Comparison of ENCODE assay signal across 11 cellular contexts in genomic region chr12:104741497-104742367, GRCh38.
DNase-seq lines count a peak whose midpoint lies in the region; ATAC-seq, FAIRE-seq and TF ChIP-seq lines count a peak whose summit lies in the region.
"Had no signal": no experiment of that assay in that cellular context is flagged by ENCODE, and none has a peak within 500 bp of the region (broad histone marks: within the 10 kb centered on the region; RNA-seq: fewer than 3 reads in every experiment).

No MANE protein-coding gene starts in this region.

- peak overlapping the region; percentile 50 for H3K18ac ChIP-seq in neuronal stem cell (ENCODE audit: low read length)

- ATAC-seq in HG03521 (IDR thresholded peaks at IDR 0.05; ENCODE audit: unreplicated experiment) (no peak), HG02763 (IDR thresholded peaks at IDR 0.05; ENCODE audit: unreplicated experiment) (no peak), HG03460 (IDR thresholded peaks at IDR 0.05; ENCODE audit: unreplicated experiment) (no peak)

- H4K91ac ChIP-seq in neuronal stem cell (ENCODE audit: low read depth, low read length, poor library complexity), result no peak overlapping the region

- H2AFZ ChIP-seq in neuronal stem cell (ENCODE audit: low read length), result no peak overlapping the region
- no peak overlapping the region for H2AFZ ChIP-seq in smooth muscle cell (ENCODE audit: low read depth)

- peak overlapping the region; percentile 27 for H3K14ac ChIP-seq in neuronal stem cell (ENCODE audit: low read length)

- H3K79me1 ChIP-seq in neuronal stem cell (ENCODE audit: low read depth, low read length), result no peaks in the 10 kb centered on the region

- no peak for TF ChIP-seq CTCF in smooth muscle cell (IDR thresholded peaks at IDR 0.05; ENCODE audit: borderline replicate concordance, insufficient read depth, poor library complexity, severe bottlenecking)

- no peak overlapping the region for H2BK15ac ChIP-seq in neuronal stem cell (ENCODE audit: low read length)

- H3K4ac ChIP-seq in neuronal stem cell (ENCODE audit: low read length), result no peak overlapping the region

- no peak overlapping the region for H3K4me3 ChIP-seq in BLaER1
- no peak overlapping the region for H3K4me3 ChIP-seq in neuronal stem cell (ENCODE audit: low read length in 2 of 2)
- no peak overlapping the region for H3K4me3 ChIP-seq in smooth muscle cell
- H3K4me3 ChIP-seq: cardiac muscle cell, SK-N-MC, uterus had no signal

- H3K9ac ChIP-seq in BLaER1 (no peak overlapping the region; the same call in 1 of the 2 replicates), neuronal stem cell (ENCODE audit: low read depth, low read length, poor library complexity) (no peak overlapping the region), smooth muscle cell (ENCODE audit: low read depth) (no peak overlapping the region)

- H2BK120ac ChIP-seq in neuronal stem cell (ENCODE audit: low read depth, low read length), result no peak overlapping the region

- H3F3A ChIP-seq in smooth muscle cell (ENCODE audit: low read depth), result no peaks in the 10 kb centered on the region

- no peaks in the 10 kb centered on the region for H3K79me2 ChIP-seq in smooth muscle cell (ENCODE audit: low read depth)

- H4K8ac ChIP-seq in neuronal stem cell (ENCODE audit: low read depth, low read length), result no peak overlapping the region

- H3K4me2 ChIP-seq in BLaER1 (peak overlapping the region; percentile 77), neuronal stem cell (ENCODE audit: insufficient read depth, low read length, poor library complexity, severe bottlenecking) (no peak overlapping the region), smooth muscle cell (no peak overlapping the region)

- H4K20me1 ChIP-seq in BLaER1, result peaks cover 100% of the 10 kb centered on the region
- H4K20me1 ChIP-seq in smooth muscle cell (ENCODE audit: low read depth), result peaks cover 17% of the 10 kb centered on the region

- H3K36me3 ChIP-seq in BLaER1 (no peaks in the 10 kb centered on the region), neuronal stem cell (replicated peaks in 1 of 2; ENCODE audit: control insufficient read depth in 2 of 2, insufficient read depth in 2 of 2, low read length in 2 of 2) (no peaks in the 10 kb centered on the region), smooth muscle cell (ENCODE audit: low read depth) (no peaks in the 10 kb centered on the region)
- H3K36me3 ChIP-seq: cardiac muscle cell, uterus had no signal

- FAIRE-seq in GM18507 (lab: Jason Lieb, UNC), result peak; percentile 18

- no peaks in the 10 kb centered on the region for H3K27me3 ChIP-seq in BLaER1
- no peaks in the 10 kb centered on the region for H3K27me3 ChIP-seq in neuronal stem cell (ENCODE audit: control insufficient read depth in 3 of 3, insufficient read depth in 3 of 3, low read depth in 1 of 3, low read length in 3 of 3)
- no peaks in the 10 kb centered on the region for H3K27me3 ChIP-seq in smooth muscle cell (ENCODE audit: low read depth)
- H3K27me3 ChIP-seq: cardiac muscle cell, uterus had no signal

- peaks cover 91% of the 10 kb centered on the region for H3K4me1 ChIP-seq in BLaER1
- peaks cover 21 to 23% of the 10 kb centered on the region in 2 donors for H3K4me1 ChIP-seq in neuronal stem cell (ENCODE audit: control insufficient read depth in 2 of 2, insufficient read depth in 1 of 2, low read depth in 1 of 2, low read length in 2 of 2)
- H3K4me1 ChIP-seq in smooth muscle cell (ENCODE audit: low read depth), result peaks cover 20% of the 10 kb centered on the region

- H2AK5ac ChIP-seq in neuronal stem cell (ENCODE audit: low read depth, low read length), result no peak overlapping the region

- H3K27ac ChIP-seq in BLaER1 (peak overlapping the region; percentile 66), caudate nucleus (ENCODE audit: low read depth, low read length) (peak overlapping the region; percentile 60), neuronal stem cell (replicated peaks; ENCODE audit: low read length) (no peak overlapping the region), smooth muscle cell (ENCODE audit: low read depth) (no peak overlapping the region)
- H3K27ac ChIP-seq: cardiac muscle cell, SK-N-MC, uterus had no signal

- no peak overlapping the region for H3K23ac ChIP-seq in neuronal stem cell (ENCODE audit: low read depth, low read length, poor library complexity)

- no peak for DNase-seq in GM18507 (ENCODE audit: extremely low spot score, insufficient read length, low read depth)
- DNase-seq in caudate nucleus (lab: John Stamatoyannopoulos, UW), result no peak
- no peak for DNase-seq in neuronal stem cell (ENCODE audit: low spot score)
- no peak for DNase-seq in smooth muscle cell (lab: John Stamatoyannopoulos, UW; ENCODE audit: unreplicated experiment)
- DNase-seq: uterus had no signal

- no peak overlapping the region for H2BK12ac ChIP-seq in neuronal stem cell (ENCODE audit: low read length)

- no peaks in the 10 kb centered on the region for H3K9me3 ChIP-seq in BLaER1
- no peaks in the 10 kb centered on the region for H3K9me3 ChIP-seq in neuronal stem cell (replicated peaks in 1 of 2; ENCODE audit: control insufficient read depth in 2 of 2, insufficient read depth in 1 of 2, low read depth in 1 of 2, low read length in 2 of 2)
- no peaks in the 10 kb centered on the region for H3K9me3 ChIP-seq in smooth muscle cell (replicated peaks; ENCODE audit: low read depth)
- H3K9me3 ChIP-seq: uterus had no signal

- no peak overlapping the region for H2BK5ac ChIP-seq in neuronal stem cell (ENCODE audit: low read length)

- WGBS in neuronal stem cell (ENCODE audit: extremely low coverage in 2 of 2, insufficient read length in 2 of 2, insufficient replicate concordance in 1 of 2), 2 donors, result no CpG with 5 or more reads among the region's 15 CpGs
- 86% methylated on average over 15 of the region's 15 CpGs for WGBS in smooth muscle cell (ENCODE audit: low lambda C conversion rate)

Comparison
In these comparisons a context has a peak if more than half of its experiments do, and no peak if none do; other contexts are left out.
1. H3K27ac ChIP-seq: peak in BLaER1 (single experiment) and caudate nucleus (single experiment); none in neuronal stem cell (single experiment) and smooth muscle cell (single experiment).